Comparison of ENCODE assay signal across 8 cellular contexts in genomic region chr10:38402442-38403346, GRCh38.
DNase-seq lines count a peak whose midpoint lies in the region; ATAC-seq and TF ChIP-seq lines count a peak whose summit lies in the region.
"Not testable (repeated sequence)": the region's sequence is repeated elsewhere in the genome, so short reads cannot be mapped to it uniquely, and the experiment has no call there.

No MANE protein-coding gene starts in this region.

- ATAC-seq in GM21786 (IDR thresholded peaks at IDR 0.05; ENCODE audit: unreplicated experiment) (peak; percentile 99), Panc1 (peak; percentile 100)
- ATAC-seq in naive thymus-derived CD8-positive, alpha-beta T cell: peak; percentile 95 to 98
- peak; percentile 97 to 99 for ATAC-seq in stimulated activated naive B cell treated with anti-CD40 and anti-IgM and Interleukin-4, amounts not matched to agents 10 μg/mL and 1 μg/mL and 100 μg/mL, for 72 hours (replicated peaks)

- H3K27ac ChIP-seq in Panc1 (ENCODE audit: low read length) (peak overlapping the region; percentile 68), esophagus muscularis mucosa (replicated peaks in 1 of 4) (peak overlapping the region; percentile 89 to 95 (median 90))

- peak overlapping the region; percentile 95 to 100 (median 98) for H3K27ac Mint-ChIP-seq in naive thymus-derived CD8-positive, alpha-beta T cell
- peak overlapping the region; percentile 99 for H3K27ac Mint-ChIP-seq in stimulated activated naive B cell treated with anti-CD40 and anti-IgM and Interleukin-4, amounts not matched to agents 10 μg/mL and 1 μg/mL and 100 μg/mL, for 72 hours

- DNase-seq in Daoy (ENCODE audit: low read depth) (peak; percentile 90), Panc1 (ENCODE audit: low read depth, low spot score) (peak; percentile 43), esophagus muscularis mucosa (ENCODE audit: extremely low spot score) (peak; percentile 97)
- peak; percentile 93 for DNase-seq in Jurkat, Clone E6-1 (ENCODE audit: low read depth, low spot score)
- DNase-seq in activated T-cell treated with anti-CD3 and anti-CD28 coated beads, Interleukin-2, amount 50 U/mL, for 48 hours: peak; percentile 87 to 92
- DNase-seq in naive thymus-derived CD8-positive, alpha-beta T cell: peak; percentile 82 to 98 (median 94)
- DNase-seq in stimulated activated naive B cell treated with anti-CD40 and anti-IgM and Interleukin-4, amounts not matched to agents 10 μg/mL and 1 μg/mL and 100 μg/mL, for 72 hours: peak; percentile 91

- not testable (repeated sequence) for H3K9me3 ChIP-seq in Panc1 (ENCODE audit: control insufficient read depth, insufficient read depth, low read depth, low read length); esophagus muscularis mucosa

- H3K36me3 ChIP-seq in Panc1 (ENCODE audit: control insufficient read depth, insufficient read depth, low read length); esophagus muscularis mucosa: not testable (repeated sequence)

- peak; percentile 18 for TF ChIP-seq POLR2A in esophagus muscularis mucosa (IDR thresholded peaks at IDR 0.05; ENCODE audit: low read depth)

- TF ChIP-seq CTCF in Panc1 (IDR thresholded peaks at IDR 0.05); esophagus muscularis mucosa (IDR thresholded peaks at IDR 0.05): not testable (repeated sequence)

- not testable (repeated sequence) for H3K27me3 Mint-ChIP-seq in naive thymus-derived CD8-positive, alpha-beta T cell; stimulated activated naive B cell treated with anti-CD40 and anti-IgM and Interleukin-4, amounts not matched to agents 10 μg/mL and 1 μg/mL and 100 μg/mL, for 72 hours

- POLR2A ChIA-PET in Panc1 (lab: Charles Lee): interaction anchor here (0.8 kb wide), 1 partner anchor 307 kb away, joined by 4 read pairs; no protein-coding TSS in a partner anchor
- POLR2A ChIA-PET in naive thymus-derived CD8-positive, alpha-beta T cell (lab: Charles Lee): interaction anchor here (0.6 to 1.8 kb wide), 4 partner anchors 391 to 545 kb away, joined by 5 to 15 read pairs (median 8); partner anchors contain the start of genes ZNF248, ZNF25 and ZNF33A

- H3K27me3 ChIP-seq in Panc1 (ENCODE audit: control insufficient read depth, insufficient read depth, low read length); esophagus muscularis mucosa: not testable (repeated sequence)

- not testable (repeated sequence) for TF ChIP-seq EP300 in esophagus muscularis mucosa (IDR thresholded peaks at IDR 0.05)

- not testable (repeated sequence) for H3K36me3 Mint-ChIP-seq in naive thymus-derived CD8-positive, alpha-beta T cell; stimulated activated naive B cell treated with anti-CD40 and anti-IgM and Interleukin-4, amounts not matched to agents 10 μg/mL and 1 μg/mL and 100 μg/mL, for 72 hours

- TSS peak; percentile 61 for BruUV-seq in Panc1 (replicated peaks; lab: Mats Ljungman, UMichigan)

- peak overlapping the region; percentile 86 to 95 (median 91) for H3K4me3 Mint-ChIP-seq in naive thymus-derived CD8-positive, alpha-beta T cell
- peak overlapping the region; percentile 95 to 99 for H3K4me3 Mint-ChIP-seq in stimulated activated naive B cell treated with anti-CD40 and anti-IgM and Interleukin-4, amounts not matched to agents 10 μg/mL and 1 μg/mL and 100 μg/mL, for 72 hours

- H3K4me1 ChIP-seq in Panc1 (ENCODE audit: control insufficient read depth, insufficient read depth, low read length): not testable (repeated sequence)
- H3K4me1 ChIP-seq in esophagus muscularis mucosa: peaks cover 0 to 12% (median 4%) of the 10 kb centered on the region in 4 donors

- intact Hi-C loops in Panc1 (cut with micrococcal nuclease; ENCODE audit: unreplicated experiment); esophagus muscularis mucosa (cut with DNase I): not testable (repeated sequence)

- CTCF ChIA-PET in Panc1 (lab: Charles Lee): not testable (repeated sequence)

- WGBS in esophagus muscularis mucosa: 0% methylated on average over 30 of the region's 110 CpGs

- H3K4me3 ChIP-seq in Jurkat, Clone E6-1 (ENCODE audit: low read length): peak overlapping the region; percentile 75
- H3K4me3 ChIP-seq in Panc1 (ENCODE audit: low read depth in 2 of 2, low read length in 2 of 2) (peak overlapping the region; percentile 60 to 66), esophagus muscularis mucosa (peak overlapping the region; percentile 71 to 77 (median 73))

- not testable (repeated sequence) for H3K9me3 Mint-ChIP-seq in naive thymus-derived CD8-positive, alpha-beta T cell; stimulated activated naive B cell treated with anti-CD40 and anti-IgM and Interleukin-4, amounts not matched to agents 10 μg/mL and 1 μg/mL and 100 μg/mL, for 72 hours

- H3K4me1 Mint-ChIP-seq in naive thymus-derived CD8-positive, alpha-beta T cell: peaks cover 2 to 11% (median 7%) of the 10 kb centered on the region in 4 donors
- not testable (repeated sequence) for H3K4me1 Mint-ChIP-seq in stimulated activated naive B cell treated with anti-CD40 and anti-IgM and Interleukin-4, amounts not matched to agents 10 μg/mL and 1 μg/mL and 100 μg/mL, for 72 hours

- in situ Hi-C loops in Panc1 (cut with HindIII; ENCODE audit: low pct_unique_long_range_greater_than_20kb, low sequenced_read_pairs): not testable (repeated sequence)

Comparison
In these comparisons a context has a peak if more than half of its experiments do, and no peak if none do; other contexts are left out.
1. Peak in every context shown above with its lines: DNase-seq, ATAC-seq, H3K4me3 ChIP-seq and H3K27ac ChIP-seq.
2. DNase-seq: peak in every context shown above with its lines; median percentile 97 in esophagus muscularis mucosa; 94 in naive thymus-derived CD8-positive, alpha-beta T cell; 93 in Jurkat, Clone E6-1; 91 in stimulated activated naive B cell treated with anti-CD40 and anti-IgM and Interleukin-4, amounts not matched to agents 10 μg/mL and 1 μg/mL and 100 μg/mL, for 72 hours; 90 in Daoy; 90 in activated T-cell treated with anti-CD3 and anti-CD28 coated beads, Interleukin-2, amount 50 U/mL, for 48 hours; 43 in Panc1.